ENCODE assay signal across 1 cellular context in the genomic region with DNA sequence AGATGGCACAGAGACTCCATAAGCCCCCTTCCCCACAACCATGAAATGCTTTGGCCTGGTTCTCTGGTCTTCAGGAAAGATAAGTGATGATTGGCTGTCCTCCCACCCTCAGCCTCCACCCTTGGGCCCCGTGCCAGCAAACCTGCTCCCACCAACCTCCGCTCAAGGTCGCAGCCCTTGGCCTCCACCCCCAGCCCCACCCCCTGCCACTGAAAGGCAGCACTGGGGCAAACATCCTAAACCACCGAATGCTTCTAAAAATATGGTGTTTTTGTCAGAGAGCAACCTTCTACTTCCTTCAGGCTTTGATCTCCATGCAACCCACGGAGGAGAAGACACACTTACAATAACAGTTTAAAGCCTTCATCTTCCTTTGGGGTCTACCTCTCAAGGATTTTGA.
TF ChIP-seq lines count a peak whose summit lies in the region.

No MANE protein-coding gene starts in this region.

TF ChIP-seq in K562, 482 proteins besides CTCF, POLR2A, EP300 and RAD21:
- TF ChIP-seq, protein P1, sequence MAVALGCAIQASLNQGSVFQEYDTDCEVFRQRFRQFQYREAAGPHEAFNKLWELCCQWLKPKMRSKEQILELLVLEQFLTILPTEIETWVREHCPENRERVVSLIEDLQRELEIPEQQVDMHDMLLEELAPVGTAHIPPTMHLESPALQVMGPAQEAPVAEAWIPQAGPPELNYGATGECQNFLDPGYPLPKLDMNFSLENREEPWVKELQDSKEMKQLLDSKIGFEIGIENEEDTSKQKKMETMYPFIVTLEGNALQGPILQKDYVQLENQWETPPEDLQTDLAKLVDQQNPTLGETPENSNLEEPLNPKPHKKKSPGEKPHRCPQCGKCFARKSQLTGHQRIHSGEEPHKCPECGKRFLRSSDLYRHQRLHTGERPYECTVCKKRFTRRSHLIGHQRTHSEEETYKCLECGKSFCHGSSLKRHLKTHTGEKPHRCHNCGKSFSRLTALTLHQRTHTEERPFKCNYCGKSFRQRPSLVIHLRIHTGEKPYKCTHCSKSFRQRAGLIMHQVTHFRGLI (CRISPR knock-in tag; IDR thresholded peaks at IDR 0.05) = no peak
- TF ChIP-seq NFIC (IDR thresholded peaks at IDR 0.05) = peak; percentile 59; the same call in 1 of the 2 replicates
- no peak for TF ChIP-seq SUPT5H (IDR thresholded peaks at IDR 0.05)
